In genomic region chr11:107834995-107835394, GRCh38 we compare ENCODE assay signal across 17 cellular contexts. TPM values are rescaled to one million over a fixed set of nuclear protein-coding genes. Genes with fewer than 3 reads are reported as not detected.
DNase-seq lines count a peak whose midpoint lies in the region; ATAC-seq and TF ChIP-seq lines count a peak whose summit lies in the region.
"Had no signal": no experiment of that assay in that cellular context is flagged by ENCODE, and none has a peak within 500 bp of the region (broad histone marks: within the 10 kb centered on the region; RNA-seq: fewer than 3 reads in every experiment).

No MANE protein-coding gene starts in this region.

- H3K4me1 ChIP-seq in Panc1 (ENCODE audit: control insufficient read depth, insufficient read depth, low read length): peaks cover 88% of the 10 kb centered on the region
- H3K4me1 ChIP-seq: BE2C had no signal

- H3K36me3 ChIP-seq in Panc1 (ENCODE audit: control insufficient read depth, insufficient read depth, low read length): no peaks in the 10 kb centered on the region
- H3K36me3 ChIP-seq: BE2C, SJSA1 had no signal

- no TSS peak for BruUV-seq in Panc1 (replicated peaks; lab: Mats Ljungman, UMichigan)

- H3K27ac ChIP-seq in Panc1 (ENCODE audit: low read length): peak overlapping the region; percentile 80; the same call in 1 of the 2 replicates
- H3K27ac ChIP-seq in RWPE1: no peak overlapping the region
- H3K27ac ChIP-seq: SJSA1 had no signal

- ATAC-seq in Panc1: no peak
- ATAC-seq in left colon: peak; percentile 63

- DNase-seq in NCI-H526 (lab: John Stamatoyannopoulos, UW) (peak; percentile 20 to 37), NCI-H526 treated with DMSO at 0.1 percent for 48 hours (lab: John Stamatoyannopoulos, UW) (no peak), Panc1 (ENCODE audit: low read depth, low spot score) (no peak), left colon (no peak), RWPE1 (ENCODE audit: low spot score) (no peak), middle frontal gyrus (ENCODE audit: extremely low spot score, low spot score) (no peak)
- no peak for DNase-seq in activated CD8-positive, alpha-beta memory T cell treated with anti-CD3 and anti-CD28 coated beads, Interleukin-2, amount 50 U/mL, for 4 hours
- DNase-seq: BE2C; CD4-positive, CD25-positive, alpha-beta regulatory T cell; GOT3; KBM-7; NCI-H1105 treated with DMSO at 0.1 percent for 48 hours; NCI-H187; NCI-H446; NCI-H82 had no signal

- in situ Hi-C loops in Panc1 (cut with HindIII; ENCODE audit: low pct_unique_long_range_greater_than_20kb, low sequenced_read_pairs): no loop called here

- no peaks in the 10 kb centered on the region for H3K9me3 ChIP-seq in Panc1 (ENCODE audit: control insufficient read depth, insufficient read depth, low read depth, low read length)
- H3K9me3 ChIP-seq: BE2C, Caco-2, SJSA1 had no signal

- TF ChIP-seq CTCF in Panc1 (IDR thresholded peaks at IDR 0.05) (no peak), RWPE1 (conservative IDR thresholded peaks at IDR 0.05; ENCODE audit: low read depth) (no peak)

- CTCF ChIA-PET in Panc1 (lab: Charles Lee) (no interaction called here), RWPE1 (lab: Yijun Ruan, JAX) (interaction anchor here (0.5 to 0.6 kb wide), 3 partner anchors 102 to 1152 kb away, joined by 3 to 5 read pairs (median 3); no protein-coding TSS in a partner anchor)

- H3K27me3 ChIP-seq in Panc1 (ENCODE audit: control insufficient read depth, insufficient read depth, low read length): no peaks in the 10 kb centered on the region
- H3K27me3 ChIP-seq: BE2C, SJSA1 had no signal

- intact Hi-C loops in Panc1 (cut with micrococcal nuclease; ENCODE audit: unreplicated experiment) (no loop called here), left colon (cut with DNase I, micrococcal nuclease) (no loop called here)

- no peak overlapping the region for H3K4me3 ChIP-seq in Panc1 (ENCODE audit: low read depth in 2 of 2, low read length in 2 of 2)
- H3K4me3 ChIP-seq: SJSA1 had no signal

- POLR2A ChIA-PET in Panc1 (lab: Charles Lee) (no interaction called here), RWPE1 (lab: Yijun Ruan, JAX; ENCODE audit: low non-redundant PET) (no interaction called here)

RNA-seq across cellular contexts. Expression of gene SLC35F2, which starts 23.6 kb away (rescaled TPM):
- total RNA-seq in Panc1 (2021; ENCODE audit: unreplicated experiment) (89.4 TPM), left colon (10 to 100 TPM; 32.9 to 33.2 TPM)
- polyA plus RNA-seq in Panc1 (2012; ENCODE audit: insufficient read length): 63.3 TPM

Comparison
In these comparisons a context has a peak if more than half of its experiments do, and no peak if none do; other contexts are left out.
1. DNase-seq: peak in NCI-H526 (2 of 2); none in NCI-H526 treated with DMSO at 0.1 percent for 48 hours (single experiment), Panc1 (single experiment), left colon (0 of 2), RWPE1 (single experiment), activated CD8-positive, alpha-beta memory T cell treated with anti-CD3 and anti-CD28 coated beads, Interleukin-2, amount 50 U/mL, for 4 hours (single experiment) and middle frontal gyrus (single experiment).